1 cellular context compared by ENCODE assay signal in genomic region chr19:19032420-19033175, GRCh38.
A peak's percentile ranks its signal among the peaks of the same experiment; 100 is the strongest.
TF ChIP-seq lines count a peak whose summit lies in the region.

No MANE protein-coding gene starts in this region.

TF ChIP-seq in WTC11, 78 proteins besides CTCF, POLR2A, EP300 and RAD21 (continued from another document):
- peak; percentile 38; the same call in 1 of the 2 replicates for TF ChIP-seq ARID4B (CRISPR knock-in tag; IDR thresholded peaks at IDR 0.05; ENCODE audit: borderline replicate concordance)
- TF ChIP-seq SMAD3 (CRISPR knock-in tag; IDR thresholded peaks at IDR 0.05; ENCODE audit: borderline replicate concordance), result no peak
